Comparison of ENCODE assay signal across 8 cellular contexts in genomic region chr2:5691659-5692529, GRCh38. TPM values are rescaled to one million over a fixed set of nuclear protein-coding genes. Genes with fewer than 3 reads are reported as not detected.
DNase-seq lines count a peak whose midpoint lies in the region; ATAC-seq lines count a peak whose summit lies in the region.

SOX11 (plus strand) TSS chr2:5692384; CDS start chr2:5692722, 338 bp downstream.

- DNase-seq in NCI-H524 treated with DMSO at 0.1 percent for 48 hours (lab: John Stamatoyannopoulos, UW) (peak; percentile 87), fibroblast of the conjunctiva (ENCODE audit: low read depth) (peak; percentile 74), non-pigmented ciliary epithelial cell (ENCODE audit: low read depth) (peak; percentile 67), posterior vena cava (ENCODE audit: low spot score) (no peak), SW 1271 (lab: John Stamatoyannopoulos, UW) (no peak)

- peak; percentile 48 for ATAC-seq in GM21526 (IDR thresholded peaks at IDR 0.05; ENCODE audit: low FRiP score, unreplicated experiment)
- no peak for ATAC-seq in HG02588 (IDR thresholded peaks at IDR 0.05; ENCODE audit: unreplicated experiment)
- ATAC-seq in GM19023 (IDR thresholded peaks at IDR 0.05; ENCODE audit: unreplicated experiment), result no peak

- intact Hi-C loops in posterior vena cava (cut with DNase I), result no loop called here

RNA-seq across cellular contexts. Expression of gene SOX11, which starts in this region (rescaled TPM):
- total RNA-seq in posterior vena cava, result not detected

Comparison
In these comparisons a context has a peak if more than half of its experiments do, and no peak if none do; other contexts are left out.
1. DNase-seq: peak in NCI-H524 treated with DMSO at 0.1 percent for 48 hours (single experiment), fibroblast of the conjunctiva (single experiment) and non-pigmented ciliary epithelial cell (single experiment); none in posterior vena cava (single experiment) and SW 1271 (0 of 2).